ENCODE assay signal across 20 cellular contexts in the genomic region with DNA sequence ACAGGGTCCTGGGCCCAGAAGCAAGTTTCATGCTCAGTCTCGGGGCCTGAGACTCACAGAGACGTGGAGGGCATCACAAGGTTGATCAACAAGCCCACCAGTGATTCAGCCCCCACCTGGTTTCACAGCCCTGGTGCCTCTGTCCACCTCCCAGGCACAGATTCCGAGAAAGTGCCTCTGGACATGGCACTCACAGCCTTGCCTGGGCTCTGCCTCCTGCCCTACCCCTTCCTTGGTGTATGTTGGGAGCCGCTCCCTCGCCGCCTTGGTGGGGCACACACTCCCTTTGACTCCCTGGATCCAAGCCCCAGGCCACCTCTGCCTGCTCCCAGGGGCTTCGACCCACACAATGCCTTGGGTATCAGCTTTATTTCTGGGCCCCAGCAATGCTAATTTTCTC.
"Had no signal": no experiment of that assay in that cellular context is flagged by ENCODE, and none has a peak within 500 bp of the region (broad histone marks: within the 10 kb centered on the region; RNA-seq: fewer than 3 reads in every experiment).

No MANE protein-coding gene starts in this region.

- H3K4me3 Mint-ChIP-seq: activated CD4-positive, alpha-beta T cell treated with anti-CD3 and anti-CD28 coated beads, Interleukin-2, amount 10 ng/mL, durations not matched to agents 7 days and 5 days; activated naive CD4-positive, alpha-beta T cell treated with anti-CD3 and anti-CD28 coated beads for 36 hours; activated naive CD8-positive, alpha-beta T cell treated with anti-CD3 and anti-CD28 coated beads, Interleukin-2, amount 10 ng/mL, durations not matched to agents 7 days and 5 days; activated T-cell treated with anti-CD3 and anti-CD28 coated beads, Interleukin-2, amount 50 U/mL, for 72 hours; nephron had no signal

- H3K27ac Mint-ChIP-seq: activated CD4-positive, alpha-beta T cell treated with anti-CD3 and anti-CD28 coated beads, Interleukin-2, amount 10 ng/mL, durations not matched to agents 7 days and 5 days; activated naive CD4-positive, alpha-beta T cell treated with anti-CD3 and anti-CD28 coated beads for 36 hours; activated naive CD8-positive, alpha-beta T cell treated with anti-CD3 and anti-CD28 coated beads, Interleukin-2, amount 10 ng/mL, durations not matched to agents 7 days and 5 days; activated T-cell treated with anti-CD3 and anti-CD28 coated beads, Interleukin-2, amount 50 U/mL, for 72 hours; nephron had no signal

- DNase-seq: activated CD4-positive, alpha-beta T cell treated with anti-CD3 and anti-CD28 coated beads, Interleukin-2, amount 10 ng/mL, durations not matched to agents 7 days and 5 days; activated CD4-positive, CD25-positive, alpha-beta regulatory T cell treated with anti-CD3 and anti-CD28 coated beads, Interleukin-2, amount 50 U/mL, for 72 hours; activated effector memory CD4-positive, alpha-beta T cell treated with Interleukin-2 at 50 U/mL for 16 hours; activated naive CD4-positive, alpha-beta T cell treated with anti-CD3 and anti-CD28 coated beads for 36 hours; activated naive CD8-positive, alpha-beta T cell treated with anti-CD3 and anti-CD28 coated beads, Interleukin-2, amount 10 ng/mL, durations not matched to agents 7 days and 5 days; activated T-cell treated with anti-CD3 and anti-CD28 coated beads, Interleukin-2, amount 50 U/mL, for 72 hours; amniotic stem cell; cerebellar nuclear complex; effector CD4-positive, alpha-beta T cell; foreskin keratinocyte; mammary epithelial cell; midbrain; retina; stimulated activated CD4-positive, alpha-beta T cell treated with anti-CD3 and anti-CD28 coated beads, Interleukin-4, amount 100 ng/mL, for 24 hours; stimulated activated naive CD4-positive, alpha-beta T cell treated with Interleukin-2 at 50 U/mL for 16 hours; T-helper 1 cell; WERI-Rb-1 had no signal

- H3K4me3 ChIP-seq: left lung, thoracic aorta had no signal

- H3K4me1 Mint-ChIP-seq: activated CD4-positive, alpha-beta T cell treated with anti-CD3 and anti-CD28 coated beads, Interleukin-2, amount 10 ng/mL, durations not matched to agents 7 days and 5 days; activated naive CD8-positive, alpha-beta T cell treated with anti-CD3 and anti-CD28 coated beads, Interleukin-2, amount 10 ng/mL, durations not matched to agents 7 days and 5 days; nephron had no signal

- ATAC-seq: activated T-cell treated with anti-CD3 and anti-CD28 coated beads, Interleukin-2, amount 50 U/mL, for 72 hours; foreskin keratinocyte; left lung had no signal

- H3K9me3 Mint-ChIP-seq: activated CD4-positive, alpha-beta T cell treated with anti-CD3 and anti-CD28 coated beads, Interleukin-2, amount 10 ng/mL, durations not matched to agents 7 days and 5 days; activated naive CD4-positive, alpha-beta T cell treated with anti-CD3 and anti-CD28 coated beads for 36 hours; activated naive CD8-positive, alpha-beta T cell treated with anti-CD3 and anti-CD28 coated beads, Interleukin-2, amount 10 ng/mL, durations not matched to agents 7 days and 5 days; activated T-cell treated with anti-CD3 and anti-CD28 coated beads, Interleukin-2, amount 50 U/mL, for 72 hours; nephron had no signal

- H3K27me3 Mint-ChIP-seq: activated CD4-positive, alpha-beta T cell treated with anti-CD3 and anti-CD28 coated beads, Interleukin-2, amount 10 ng/mL, durations not matched to agents 7 days and 5 days; activated naive CD8-positive, alpha-beta T cell treated with anti-CD3 and anti-CD28 coated beads, Interleukin-2, amount 10 ng/mL, durations not matched to agents 7 days and 5 days had no signal

- H3K27ac ChIP-seq: foreskin keratinocyte, left lung, thoracic aorta, WERI-Rb-1 had no signal

- H3K36me3 ChIP-seq: left lung, thoracic aorta, WERI-Rb-1 had no signal

- H3K4me1 ChIP-seq: foreskin keratinocyte, left lung had no signal

- H3K9me3 ChIP-seq: left lung, thoracic aorta had no signal

- H3K36me3 Mint-ChIP-seq: activated naive CD8-positive, alpha-beta T cell treated with anti-CD3 and anti-CD28 coated beads, Interleukin-2, amount 10 ng/mL, durations not matched to agents 7 days and 5 days had no signal

- H3K27me3 ChIP-seq: foreskin keratinocyte had no signal
